In the genomic region with DNA sequence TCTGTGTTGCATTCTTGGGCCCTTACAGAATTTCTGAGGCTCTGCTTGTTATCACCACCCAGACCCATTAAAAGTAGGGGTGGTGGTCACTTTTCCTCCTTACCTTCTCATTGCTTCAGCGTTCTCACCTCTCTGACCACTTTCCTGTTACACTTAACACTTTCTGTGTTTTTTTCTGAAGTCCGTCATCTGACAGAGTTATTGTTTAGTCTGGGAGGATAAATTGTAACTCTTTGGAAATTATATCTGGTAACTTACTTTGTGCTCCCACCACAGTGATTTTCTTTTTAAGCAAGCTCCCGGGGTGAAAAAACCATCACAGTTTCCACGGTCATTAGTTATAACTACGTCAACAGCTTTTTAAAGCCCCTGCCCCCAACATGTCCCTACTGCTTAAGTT, we compare ENCODE assay signal across 20 cellular contexts.
DNase-seq lines count a peak whose midpoint lies in the region; FAIRE-seq and TF ChIP-seq lines count a peak whose summit lies in the region.
"Had no signal": no experiment of that assay in that cellular context is flagged by ENCODE, and none has a peak within 500 bp of the region (broad histone marks: within the 10 kb centered on the region; RNA-seq: fewer than 3 reads in every experiment).

No MANE protein-coding gene starts in this region.

- no peak overlapping the region for H3K4me3 ChIP-seq in right atrium auricular region
- H3K4me3 ChIP-seq: GM12878, HAP-1 had no signal

- H3K27ac Mint-ChIP-seq in HFFc6, result peak overlapping the region; percentile 19; the same call in 1 of the 2 replicates
- H3K27ac Mint-ChIP-seq in dendritic cell treated with granulocyte-macrophage colony-stimulating factor and Interleukin-4, amounts not matched to agents 40 ng/mL and 50 ng/mL, for 4 days, result peak overlapping the region; percentile 23
- H3K27ac Mint-ChIP-seq in immature natural killer cell, result peak overlapping the region; percentile 60 to 87 (median 80)
- peak overlapping the region; percentile 58 for H3K27ac Mint-ChIP-seq in nephron progenitor cell
- H3K27ac Mint-ChIP-seq: CD4-positive, CD25-positive, alpha-beta regulatory T cell; CD8-positive, alpha-beta memory T cell; IgD-negative memory B cell had no signal

- intact Hi-C loops in dendritic cell treated with granulocyte-macrophage colony-stimulating factor and Interleukin-4, amounts not matched to agents 40 ng/mL and 50 ng/mL, for 4 days (cut with micrococcal nuclease), result no loop called here

- H3K27ac ChIP-seq in right atrium auricular region, result no peak overlapping the region

- no peaks in the 10 kb centered on the region for H3K9me3 ChIP-seq in right atrium auricular region
- H3K9me3 ChIP-seq: BE2C, HAP-1 had no signal

- H3K4me3 Mint-ChIP-seq in HFFc6 (no peak overlapping the region), immature natural killer cell (peak overlapping the region in 4 of 5 donors; percentile 12 to 69 (median 31)), nephron progenitor cell (no peak overlapping the region)
- H3K4me3 Mint-ChIP-seq in dendritic cell treated with granulocyte-macrophage colony-stimulating factor and Interleukin-4, amounts not matched to agents 40 ng/mL and 50 ng/mL, for 4 days, result no peak overlapping the region
- H3K4me3 Mint-ChIP-seq: CD4-positive, CD25-positive, alpha-beta regulatory T cell; CD8-positive, alpha-beta memory T cell; IgD-negative memory B cell had no signal

- H3K4me1 ChIP-seq in right atrium auricular region, result no peaks in the 10 kb centered on the region
- H3K4me1 ChIP-seq: HAP-1 had no signal

- TF ChIP-seq CTCF in HFFc6 (IDR thresholded peaks at IDR 0.05), result no peak
- TF ChIP-seq CTCF in nephron progenitor cell (IDR thresholded peaks at IDR 0.05), result no peak
- no peak for TF ChIP-seq CTCF in right atrium auricular region (IDR thresholded peaks at IDR 0.05)

- peaks cover 88% of the 10 kb centered on the region for H3K36me3 ChIP-seq in right atrium auricular region

- H3K4me1 Mint-ChIP-seq in HFFc6 (ENCODE audit: low read depth), result peaks cover 43% of the 10 kb centered on the region
- no peaks in the 10 kb centered on the region for H3K4me1 Mint-ChIP-seq in dendritic cell treated with granulocyte-macrophage colony-stimulating factor and Interleukin-4, amounts not matched to agents 40 ng/mL and 50 ng/mL, for 4 days (ENCODE audit: low read depth)
- H3K4me1 Mint-ChIP-seq in immature natural killer cell, result peaks cover 38 to 56% of the 10 kb centered on the region in 2 donors
- peaks cover 10% of the 10 kb centered on the region for H3K4me1 Mint-ChIP-seq in nephron progenitor cell

- DNase-seq in HFFc6, result no peak
- peak; percentile 38 to 53 (median 52) for DNase-seq in immature natural killer cell
- no peak for DNase-seq in nephron progenitor cell
- DNase-seq in HuH-7.5 (ENCODE audit: low spot score), result no peak
- no peak for DNase-seq in right atrium auricular region (ENCODE audit: low spot score)
- DNase-seq in frontal cortex (ENCODE audit: low spot score in 2 of 2), result no peak
- DNase-seq: BE2C; C1 segment of cervical spinal cord; CD4-positive, CD25-positive, alpha-beta regulatory T cell; CD8-positive, alpha-beta memory T cell; COR-L47; DMS 273 treated with DMSO at 0.1 percent for 48 hours; DMS53; DND-41; EL had no signal

- H3K27me3 Mint-ChIP-seq in HFFc6 (ENCODE audit: insufficient read depth) (peaks cover 34% of the 10 kb centered on the region), immature natural killer cell (ENCODE audit: low read depth in 3 of 3) (peaks cover 0 to 7% (median 0%) of the 10 kb centered on the region in 3 donors), nephron progenitor cell (ENCODE audit: low read depth, poor library complexity) (no peaks in the 10 kb centered on the region)
- no peaks in the 10 kb centered on the region for H3K27me3 Mint-ChIP-seq in dendritic cell treated with granulocyte-macrophage colony-stimulating factor and Interleukin-4, amounts not matched to agents 40 ng/mL and 50 ng/mL, for 4 days
- H3K27me3 Mint-ChIP-seq: IgD-negative memory B cell had no signal

- no peak for FAIRE-seq in frontal cortex (lab: Jason Lieb, UNC)
- FAIRE-seq: HTR-8/SVneo had no signal

- no peaks in the 10 kb centered on the region for H3K27me3 ChIP-seq in right atrium auricular region
- H3K27me3 ChIP-seq: BE2C had no signal

- H3K9me3 Mint-ChIP-seq in HFFc6 (no peaks in the 10 kb centered on the region; the same call in 1 of the 2 replicates), immature natural killer cell (no peaks in the 10 kb centered on the region), nephron progenitor cell (no peaks in the 10 kb centered on the region)
- H3K9me3 Mint-ChIP-seq in dendritic cell treated with granulocyte-macrophage colony-stimulating factor and Interleukin-4, amounts not matched to agents 40 ng/mL and 50 ng/mL, for 4 days, result no peaks in the 10 kb centered on the region
- H3K9me3 Mint-ChIP-seq: CD4-positive, CD25-positive, alpha-beta regulatory T cell; CD8-positive, alpha-beta memory T cell; IgD-negative memory B cell had no signal

- H3K36me3 Mint-ChIP-seq in HFFc6 (ENCODE audit: low read depth), result peaks cover 72% of the 10 kb centered on the region
- H3K36me3 Mint-ChIP-seq in dendritic cell treated with granulocyte-macrophage colony-stimulating factor and Interleukin-4, amounts not matched to agents 40 ng/mL and 50 ng/mL, for 4 days (ENCODE audit: low read depth), result peaks cover 99% of the 10 kb centered on the region
- H3K36me3 Mint-ChIP-seq in immature natural killer cell, result peaks cover 0 to 44% (median 23%) of the 10 kb centered on the region in 3 donors
- H3K36me3 Mint-ChIP-seq in nephron progenitor cell (ENCODE audit: low read depth), result peaks cover 97% of the 10 kb centered on the region
- H3K36me3 Mint-ChIP-seq: CD4-positive, CD25-positive, alpha-beta regulatory T cell; CD8-positive, alpha-beta memory T cell had no signal

Comparison
In these comparisons a context has a peak if more than half of its experiments do, and no peak if none do; other contexts are left out.
1. DNase-seq: peak in immature natural killer cell (3 of 3); none in HFFc6 (single experiment), nephron progenitor cell (single experiment), HuH-7.5 (single experiment), right atrium auricular region (single experiment) and frontal cortex (0 of 2).
2. H3K27ac Mint-ChIP-seq: peak in every context shown above with its lines; median percentile 80 in immature natural killer cell; 58 in nephron progenitor cell; 23 in dendritic cell treated with granulocyte-macrophage colony-stimulating factor and Interleukin-4, amounts not matched to agents 40 ng/mL and 50 ng/mL, for 4 days; 19 in HFFc6.
3. H3K4me3 Mint-ChIP-seq: peak in immature natural killer cell (4 of 5); none in HFFc6 (single experiment), dendritic cell treated with granulocyte-macrophage colony-stimulating factor and Interleukin-4, amounts not matched to agents 40 ng/mL and 50 ng/mL, for 4 days (single experiment) and nephron progenitor cell (single experiment).